In genomic region chr7:391411-391951, GRCh38 we compare ENCODE assay signal across 21 cellular contexts.
DNase-seq lines count a peak whose midpoint lies in the region; ATAC-seq and TF ChIP-seq lines count a peak whose summit lies in the region.
"Had no signal": no experiment of that assay in that cellular context is flagged by ENCODE, and none has a peak within 500 bp of the region (broad histone marks: within the 10 kb centered on the region; RNA-seq: fewer than 3 reads in every experiment).

No MANE protein-coding gene starts in this region.

- H3K36me3 ChIP-seq in heart left ventricle (no peaks in the 10 kb centered on the region), prostate gland (no peaks in the 10 kb centered on the region)

- no peaks in the 10 kb centered on the region for H3K27me3 ChIP-seq in heart left ventricle
- no peaks in the 10 kb centered on the region for H3K27me3 ChIP-seq in prostate gland (replicated peaks; ENCODE audit: insufficient read depth)

- WGBS in heart left ventricle, 4 donors: 88 to 95% (median 90%) methylated on average over 16 to 26 of the region's 26 CpGs
- 43% methylated on average over 26 of the region's 26 CpGs for WGBS in prostate gland

- H3K27ac ChIP-seq in heart left ventricle (no peak overlapping the region), prostate gland (no peak overlapping the region)
- H3K27ac ChIP-seq: 22Rv1, HL-60, KMS-11 had no signal

- DNase-seq in DMS 273 (lab: John Stamatoyannopoulos, UW; ENCODE audit: unreplicated experiment): peak; percentile 80
- DNase-seq in DMS 273 treated with DMSO at 0.1 percent for 48 hours (lab: John Stamatoyannopoulos, UW): no peak
- peak; percentile 44 for DNase-seq in NCI-H1694 treated with DMSO at 0.1 percent for 48 hours (lab: John Stamatoyannopoulos, UW)
- DNase-seq in heart left ventricle: peak in 4 of 5 donors; percentile 11 to 48 (median 17)
- peak; percentile 58 for DNase-seq in prostate gland (ENCODE audit: low spot score)
- DNase-seq in NOMO-1 (lab: John Stamatoyannopoulos, UW; ENCODE audit: unreplicated experiment in 2 of 2): no peak
- DNase-seq: activated naive CD4-positive, alpha-beta T cell treated with anti-CD3 and anti-CD28 coated beads, Interleukin-2, amount 50 U/mL, for 16 hours; DMS153; NCI-H1105 treated with DMSO at 0.1 percent for 48 hours; NCI-H2227 treated with DMSO at 0.1 percent for 48 hours; NK-92 treated with Interleukin-12 subunit alpha and Interleukin-12 subunit beta, amount 100 ng/mL, for 24 hours; SHP77 treated with DMSO at 0.1 percent for 48 hours; stimulated activated CD4-positive, alpha-beta T cell treated with anti-CD3 and anti-CD28 coated beads, Interleukin-4, amount 100 ng/mL, for 4 hours; trophoblast cell had no signal

- H3K4me1 ChIP-seq in heart left ventricle (peaks cover 0 to 9% (median 0%) of the 10 kb centered on the region in 12 donors), prostate gland (replicated peaks) (no peaks in the 10 kb centered on the region)

- TF ChIP-seq POLR2A in heart left ventricle (IDR thresholded peaks at IDR 0.05) (no peak), prostate gland (IDR thresholded peaks at IDR 0.05) (no peak)

- peak in 1 of 4 donors; percentile 7 for ATAC-seq in heart left ventricle
- ATAC-seq in HG02885 (IDR thresholded peaks at IDR 0.05; ENCODE audit: poor library complexity, unreplicated experiment): no peak
- ATAC-seq in HG02678 (IDR thresholded peaks at IDR 0.05; ENCODE audit: unreplicated experiment): no peak
- ATAC-seq: activated CD4-positive, CD25-positive, alpha-beta regulatory T cell treated with anti-CD3 and anti-CD28 coated beads, Interleukin-2, amount 50 U/mL, for 24 hours; T-helper 17 cell had no signal

- intact Hi-C loops in heart left ventricle (cut with DNase I) (loop anchor here in 1 of 10 donors (10.0 kb wide), 1 partner anchor 63 kb away; no protein-coding TSS in a partner anchor), prostate gland (cut with DNase I) (no loop called here)

- TF ChIP-seq CTCF in heart left ventricle (IDR thresholded peaks at IDR 0.05) (no peak), prostate gland (IDR thresholded peaks at IDR 0.05) (peak in 2 of 4 experiments; percentile 11 to 17)

- H3K9me3 ChIP-seq in heart left ventricle: peaks cover 0 to 28% (median 12%) of the 10 kb centered on the region in 12 donors
- no peaks in the 10 kb centered on the region for H3K9me3 ChIP-seq in prostate gland

- H3K4me3 ChIP-seq in heart left ventricle: no peak overlapping the region
- H3K4me3 ChIP-seq in prostate gland: no peak overlapping the region

Comparison
In these comparisons a context has a peak if more than half of its experiments do, and no peak if none do; other contexts are left out.
1. DNase-seq: peak in DMS 273 (single experiment), NCI-H1694 treated with DMSO at 0.1 percent for 48 hours (single experiment), heart left ventricle (4 of 5) and prostate gland (single experiment); none in DMS 273 treated with DMSO at 0.1 percent for 48 hours (single experiment) and NOMO-1 (0 of 2).